In genomic region chr7:81399461-81399860, GRCh38 we compare ENCODE assay signal across 27 cellular contexts.
"Had no signal": no experiment of that assay in that cellular context is flagged by ENCODE, and none has a peak within 500 bp of the region (broad histone marks: within the 10 kb centered on the region; RNA-seq: fewer than 3 reads in every experiment).

No MANE protein-coding gene starts in this region.

- H3K27ac ChIP-seq: body of pancreas, cardiac muscle cell, coronary artery, dorsolateral prefrontal cortex, left lung, lower lobe of right lung, right lobe of liver, thoracic aorta had no signal

- H3K27me3 ChIP-seq: body of pancreas, cardiac muscle cell, dorsolateral prefrontal cortex, left lung, right lobe of liver had no signal

- H3K4me1 ChIP-seq: body of pancreas, left lung, lower lobe of right lung, right lobe of liver had no signal

- H3K4me3 ChIP-seq: body of pancreas, cardiac muscle cell, coronary artery, dorsolateral prefrontal cortex, left lung, lower lobe of right lung, mucosa of descending colon, right lobe of liver, thoracic aorta had no signal

- ATAC-seq: activated CD8-positive, alpha-beta T cell treated with anti-CD3 and anti-CD28 coated beads for 36 hours; activated naive CD4-positive, alpha-beta T cell treated with anti-CD3 and anti-CD28 coated beads, Interleukin-2, amount 50 U/mL, for 72 hours; activated T-cell treated with anti-CD3 and anti-CD28 coated beads, Interleukin-2, amount 50 U/mL, for 4 hours; activated T-helper 17 cell treated with anti-CD3 and anti-CD28 coated beads, Interleukin-2, amount 50 U/mL, for 72 hours; body of pancreas; left lung; lower lobe of right lung; mucosa of descending colon; natural killer cell treated with Interleukin-12 subunit alpha and Interleukin-12 subunit beta and Interleukin-15 and Interleukin-18, amount 100 ng/mL, for 72 hours; stimulated activated naive CD8-positive, alpha-beta T cell treated with anti-CD3 and anti-CD28 coated beads, Interleukin-15, Interleukin-2, amounts not matched to agents 100 U/mL and 50 U/mL, for 24 hours; WTC11 had no signal

- DNase-seq: activated CD4-positive, alpha-beta T cell treated with anti-CD3 and anti-CD28 coated beads for 1 hour; activated CD4-positive, alpha-beta T cell treated with anti-CD3 and anti-CD28 coated beads, Interleukin-2, amount 10 ng/mL, durations not matched to agents 7 days and 5 days; activated CD8-positive, alpha-beta T cell treated with anti-CD3 and anti-CD28 coated beads for 36 hours; activated T-cell treated with anti-CD3 and anti-CD28 coated beads, Interleukin-2, amount 50 U/mL, for 4 hours; anterior cingulate cortex; body of pancreas; cerebellar nuclear complex; dorsolateral prefrontal cortex; effector memory CD4-positive, alpha-beta T cell; foreskin melanocyte; left lung; lower lobe of right lung; mesendoderm; mucosa of descending colon; right lobe of liver; stimulated activated CD4-positive, alpha-beta T cell treated with anti-CD3 and anti-CD28 coated beads, Interleukin-12 subunit alpha, Interleukin-12 subunit beta, amount 100 ng/mL, for 4 hours; stimulated activated CD4-positive, alpha-beta T cell treated with anti-CD3 and anti-CD28 coated beads, Interleukin-4, amount 100 ng/mL, for 1 hour; stimulated activated naive CD8-positive, alpha-beta T cell treated with anti-CD3 and anti-CD28 coated beads, Interleukin-15, Interleukin-2, amounts not matched to agents 100 U/mL and 50 U/mL, for 24 hours; T-helper 2 cell; trophoblast cell had no signal

- H3K9me3 ChIP-seq: body of pancreas, left lung, lower lobe of right lung, mucosa of descending colon, right lobe of liver, thoracic aorta had no signal

- H3K36me3 ChIP-seq: cardiac muscle cell, left lung, lower lobe of right lung, right lobe of liver, thoracic aorta had no signal
